ENCODE assay signal across 12 cellular contexts in genomic region chr18:55249572-55249971, GRCh38.
DNase-seq lines count a peak whose midpoint lies in the region; ATAC-seq and TF ChIP-seq lines count a peak whose summit lies in the region.
"Had no signal": no experiment of that assay in that cellular context is flagged by ENCODE, and none has a peak within 500 bp of the region (broad histone marks: within the 10 kb centered on the region; RNA-seq: fewer than 3 reads in every experiment).

No MANE protein-coding gene starts in this region.

- peak overlapping the region; percentile 86 for H3K27ac ChIP-seq in PC-3 (ENCODE audit: low read length)
- H3K27ac ChIP-seq: ovary had no signal

- no peaks in the 10 kb centered on the region for H4K20me1 ChIP-seq in PC-3 (ENCODE audit: low read length)

- ATAC-seq in GM19025 (IDR thresholded peaks at IDR 0.05; ENCODE audit: low read depth, unreplicated experiment) (peak; percentile 32), HG02840 (IDR thresholded peaks at IDR 0.05; ENCODE audit: low FRiP score, unreplicated experiment) (peak; percentile 44), PC-3 (no peak), sciatic nerve (no peak)

- no peaks in the 10 kb centered on the region for H3K79me2 ChIP-seq in PC-3 (ENCODE audit: low read length)

- H3K27me3 ChIP-seq in PC-3 (ENCODE audit: low read length): no peaks in the 10 kb centered on the region
- H3K27me3 ChIP-seq: ovary had no signal

- no peaks in the 10 kb centered on the region for H3F3A ChIP-seq in PC-3 (ENCODE audit: low read length, unreplicated experiment)

- 0 out of 2 replicates have a peak overlapping the region, but pooled peaks have one; percentile 14 for H3K9ac ChIP-seq in PC-3 (ENCODE audit: low read length)

- TF ChIP-seq CTCF in GM10266 (IDR thresholded peaks at IDR 0.05; ENCODE audit: control insufficient read depth, insufficient read depth, low read depth, missing control alignments) (no peak), PC-3 (conservative IDR thresholded peaks at IDR 0.05; ENCODE audit: low read depth, low read length) (no peak)

- H2AFZ ChIP-seq in PC-3 (ENCODE audit: low read length): no peak overlapping the region

- intact Hi-C loops in PC-3 (cut with micrococcal nuclease) (no loop called here), sciatic nerve (cut with DNase I) (no loop called here)

- no peaks in the 10 kb centered on the region for H3K9me3 ChIP-seq in PC-3 (ENCODE audit: low read length)
- H3K9me3 ChIP-seq: ovary had no signal

- POLR2A ChIA-PET in PC-3 (lab: Charles Lee; ENCODE audit: unreplicated experiment): no interaction called here

- no peak overlapping the region for H3K4me3 ChIP-seq in PC-3 (ENCODE audit: low read length)
- H3K4me3 ChIP-seq: ovary had no signal

- no peaks in the 10 kb centered on the region for H3K36me3 ChIP-seq in PC-3 (ENCODE audit: low read depth, low read length)
- H3K36me3 ChIP-seq: ovary had no signal

- H3K9me2 ChIP-seq in PC-3 (replicated peaks; ENCODE audit: low read length): no peaks in the 10 kb centered on the region

- CTCF ChIA-PET in PC-3 (lab: Charles Lee): no interaction called here

- no peak overlapping the region for H3K4me2 ChIP-seq in PC-3 (ENCODE audit: low read length)

- no TSS peak for BruUV-seq in PC-3 (replicated peaks; lab: Mats Ljungman, UMichigan)

- DNase-seq in GM10266 (ENCODE audit: extremely low spot score) (peak; percentile 43), PC-3 (peak; percentile 24), retina (no peak), sciatic nerve (ENCODE audit: low spot score) (no peak), C1 segment of cervical spinal cord (lab: John Stamatoyannopoulos, UW) (no peak), NCI-H146 (lab: John Stamatoyannopoulos, UW) (no peak)
- DNase-seq: activated CD8-positive, alpha-beta memory T cell treated with anti-CD3 and anti-CD28 coated beads, Interleukin-2, amount 50 U/mL, for 4 hours; effector memory CD4-positive, alpha-beta T cell; ovary; stimulated activated CD4-positive, alpha-beta T cell treated with anti-CD3 and anti-CD28 coated beads, Interleukin-1b, Interleukin-23, amount 100 ng/mL, for 48 hours had no signal

- H3K4me1 ChIP-seq in PC-3 (ENCODE audit: insufficient read depth, low read length): peaks cover 47% of the 10 kb centered on the region

Comparison
In these comparisons a context has a peak if more than half of its experiments do, and no peak if none do; other contexts are left out.
1. DNase-seq: peak in GM10266 (single experiment) and PC-3 (single experiment); none in retina (single experiment), sciatic nerve (single experiment), C1 segment of cervical spinal cord (0 of 14) and NCI-H146 (single experiment).
2. ATAC-seq: peak in GM19025 (single experiment) and HG02840 (single experiment); none in PC-3 (single experiment) and sciatic nerve (single experiment).